ENCODE assay signal across 23 cellular contexts in genomic region chr2:42921162-42921550, GRCh38.
DNase-seq lines count a peak whose midpoint lies in the region; ATAC-seq, FAIRE-seq and TF ChIP-seq lines count a peak whose summit lies in the region.
"Had no signal": no experiment of that assay in that cellular context is flagged by ENCODE, and none has a peak within 500 bp of the region (broad histone marks: within the 10 kb centered on the region; RNA-seq: fewer than 3 reads in every experiment).

No MANE protein-coding gene starts in this region.

- H3K4me3 Mint-ChIP-seq in brain (peak overlapping the region in 2 of 5 experiments; percentile 2 to 13), neural progenitor cell (peak overlapping the region; percentile 24)
- H3K4me3 Mint-ChIP-seq: B cell; IgD-negative memory B cell; immature natural killer cell; stimulated activated effector memory CD8-positive, alpha-beta T cell treated with anti-CD3 and anti-CD28 coated beads, Interleukin-12 subunit alpha, Interleukin-12 subunit beta, amount 100 ng/mL, for 72 hours; T-helper 17 cell had no signal

- H3K36me3 Mint-ChIP-seq in brain (no peaks in the 10 kb centered on the region), neural progenitor cell (no peaks in the 10 kb centered on the region)
- H3K36me3 Mint-ChIP-seq: immature natural killer cell; stimulated activated effector memory CD8-positive, alpha-beta T cell treated with anti-CD3 and anti-CD28 coated beads, Interleukin-12 subunit alpha, Interleukin-12 subunit beta, amount 100 ng/mL, for 72 hours had no signal

- WGBS in small intestine, 3 donors = 61 to 73% (median 69%) methylated on average over 3 of the region's 3 CpGs

- FAIRE-seq in small intestine (lab: Jason Lieb, UNC) = no peak

- CTCF ChIA-PET in HEK293 (lab: Yijun Ruan, JAX) = interaction anchor here (0.5 to 1.5 kb wide), 5 partner anchors 10 to 620 kb away, joined by 3 to 4 read pairs (median 4); no protein-coding TSS in a partner anchor

- ATAC-seq in thoracic aorta (ENCODE audit: insufficient number of reproducible peaks, low FRiP score, low read depth) = no peak
- no peak for ATAC-seq in HG03139 (IDR thresholded peaks at IDR 0.05; ENCODE audit: unreplicated experiment)
- ATAC-seq: mucosa of descending colon; stimulated activated effector memory CD8-positive, alpha-beta T cell treated with anti-CD3 and anti-CD28 coated beads, Interleukin-12 subunit alpha, Interleukin-12 subunit beta, amount 100 ng/mL, for 72 hours; T-helper 17 cell had no signal

- no peaks in the 10 kb centered on the region for H4K20me1 ChIP-seq in neural progenitor cell (ENCODE audit: low read depth)

- DNase-seq in neural progenitor cell (ENCODE audit: low spot score) = no peak
- DNase-seq in thoracic aorta (ENCODE audit: low spot score) = no peak
- DNase-seq in NCI-H2196 treated with DMSO at 0.1 percent for 48 hours (lab: John Stamatoyannopoulos, UW; ENCODE audit: unreplicated experiment) = no peak
- DNase-seq in small intestine = no peak
- DNase-seq: activated CD4-positive, alpha-beta T cell treated with anti-CD3 and anti-CD28 coated beads, Interleukin-2, amount 50 U/mL, for 48 hours; activated effector memory CD4-positive, alpha-beta T cell treated with anti-CD3 and anti-CD28 coated beads, Interleukin-2, amount 50 U/mL, for 16 hours; COR-L47; immature natural killer cell; mucosa of descending colon; NCI-H2171 treated with DMSO at 0.1 percent for 48 hours; NCI-H774; SJCRH30; T-helper 17 cell; thyroid gland had no signal

- H3K4me3 ChIP-seq in HEK293 (ENCODE audit: low read depth, low read length) (no peak overlapping the region), neural progenitor cell (no peak overlapping the region), thoracic aorta (no peak overlapping the region), small intestine (ENCODE audit: low read depth in 1 of 2, low read length in 2 of 2) (no peak overlapping the region)
- H3K4me3 ChIP-seq: cardiac muscle cell, dorsolateral prefrontal cortex, mucosa of descending colon, right atrium auricular region, SJCRH30, thyroid gland had no signal

- TF ChIP-seq CTCF in HEK293 (tag by site-specific recombination; IDR thresholded peaks at IDR 0.05) = peak; percentile 54; the same call in 1 of the 2 replicates
- no peak for TF ChIP-seq CTCF in brain (conservative IDR thresholded peaks at IDR 0.05)
- no peak for TF ChIP-seq CTCF in neural progenitor cell (IDR thresholded peaks at IDR 0.05)
- no peak for TF ChIP-seq CTCF in thoracic aorta (IDR thresholded peaks at IDR 0.05)

- peaks cover 45% of the 10 kb centered on the region for H3K27me3 Mint-ChIP-seq in brain
- peaks cover 13% of the 10 kb centered on the region for H3K27me3 Mint-ChIP-seq in neural progenitor cell (ENCODE audit: insufficient read depth, low read depth)

- no peak overlapping the region for H3K4me2 ChIP-seq in neural progenitor cell

- peaks cover 47% of the 10 kb centered on the region for H3F3A ChIP-seq in neural progenitor cell (ENCODE audit: low read depth)

- H2AFZ ChIP-seq in neural progenitor cell (replicated peaks) = no peak overlapping the region

- H3K27ac Mint-ChIP-seq in brain (peak overlapping the region in 3 of 5 experiments; percentile 64 to 100 (median 98)), neural progenitor cell (peak overlapping the region; percentile 87)
- H3K27ac Mint-ChIP-seq: B cell; IgD-negative memory B cell; immature natural killer cell; stimulated activated effector memory CD8-positive, alpha-beta T cell treated with anti-CD3 and anti-CD28 coated beads, Interleukin-12 subunit alpha, Interleukin-12 subunit beta, amount 100 ng/mL, for 72 hours; T-helper 17 cell had no signal

- no peaks in the 10 kb centered on the region for H3K9me3 ChIP-seq in HEK293 (ENCODE audit: control insufficient read depth, insufficient read depth, low read depth, low read length)
- H3K9me3 ChIP-seq in neural progenitor cell (ENCODE audit: low read depth) = no peaks in the 10 kb centered on the region
- H3K9me3 ChIP-seq in thoracic aorta = no peaks in the 10 kb centered on the region
- no peaks in the 10 kb centered on the region for H3K9me3 ChIP-seq in small intestine (ENCODE audit: control insufficient read depth, low read depth)
- H3K9me3 ChIP-seq: mucosa of descending colon, right atrium auricular region, SJCRH30, thyroid gland had no signal

- H3K4me1 ChIP-seq in HEK293 (ENCODE audit: control insufficient read depth, insufficient read depth, low read length) (no peaks in the 10 kb centered on the region; the same call in 1 of the 2 replicates), neural progenitor cell (peaks cover 67% of the 10 kb centered on the region), thoracic aorta (ENCODE audit: control insufficient read depth in 1 of 2, low read depth in 2 of 2) (peaks cover 42 to 58% of the 10 kb centered on the region in 2 donors), small intestine (ENCODE audit: control insufficient read depth in 2 of 2, insufficient read depth in 1 of 2, low read depth in 1 of 2, low read length in 1 of 2) (peaks cover 10 to 17% of the 10 kb centered on the region in 2 donors)

- peaks cover 0 to under 1% (median 0%) of the 10 kb centered on the region in 5 experiments for H3K9me3 Mint-ChIP-seq in brain
- H3K9me3 Mint-ChIP-seq in neural progenitor cell = peaks cover 2% of the 10 kb centered on the region
- H3K9me3 Mint-ChIP-seq: immature natural killer cell; stimulated activated effector memory CD8-positive, alpha-beta T cell treated with anti-CD3 and anti-CD28 coated beads, Interleukin-12 subunit alpha, Interleukin-12 subunit beta, amount 100 ng/mL, for 72 hours had no signal

- POLR2A ChIA-PET in HEK293 (lab: Yijun Ruan, JAX) = no interaction called here

- H3K27ac ChIP-seq in HEK293 (ENCODE audit: extremely low read depth, low read depth, low read length) (no peak overlapping the region), neural progenitor cell (no peak overlapping the region), thoracic aorta (peak overlapping the region; percentile 93 to 99), small intestine (ENCODE audit: low read depth in 1 of 2, low read length in 1 of 2) (no peak overlapping the region)
- H3K27ac ChIP-seq: cardiac muscle cell, dorsolateral prefrontal cortex, SJCRH30 had no signal

- no peaks in the 10 kb centered on the region for H3K36me3 ChIP-seq in HEK293 (ENCODE audit: control insufficient read depth in 2 of 2, insufficient read depth in 1 of 2, low read length in 2 of 2)
- no peaks in the 10 kb centered on the region for H3K36me3 ChIP-seq in neural progenitor cell
- no peaks in the 10 kb centered on the region for H3K36me3 ChIP-seq in thoracic aorta
- H3K36me3 ChIP-seq in small intestine (ENCODE audit: control insufficient read depth in 2 of 2, insufficient read depth in 2 of 2, low read length in 2 of 2) = no peaks in the 10 kb centered on the region
- H3K36me3 ChIP-seq: cardiac muscle cell, right atrium auricular region, SJCRH30, thyroid gland had no signal

- peaks cover 73% of the 10 kb centered on the region for H3K4me1 Mint-ChIP-seq in brain
- peaks cover 72% of the 10 kb centered on the region for H3K4me1 Mint-ChIP-seq in neural progenitor cell
- H3K4me1 Mint-ChIP-seq: B cell, immature natural killer cell had no signal

- H3K79me2 ChIP-seq in neural progenitor cell (ENCODE audit: low read depth) = no peaks in the 10 kb centered on the region

- no peak overlapping the region for H3K9ac ChIP-seq in neural progenitor cell

- H3K27me3 ChIP-seq in neural progenitor cell = no peaks in the 10 kb centered on the region
- no peaks in the 10 kb centered on the region for H3K27me3 ChIP-seq in thoracic aorta (replicated peaks; ENCODE audit: insufficient read depth)
- H3K27me3 ChIP-seq in small intestine (ENCODE audit: control insufficient read depth in 2 of 2, insufficient read depth in 2 of 2, low read length in 2 of 2) = no peaks in the 10 kb centered on the region
- H3K27me3 ChIP-seq: cardiac muscle cell, dorsolateral prefrontal cortex, right atrium auricular region, SJCRH30, thyroid gland had no signal

TF ChIP-seq in HEK293, 187 proteins besides CTCF, POLR2A, EP300 and RAD21 (continues in another document):
- no peak for TF ChIP-seq ZNF629 (tag by site-specific recombination; IDR thresholded peaks at IDR 0.05)
- no peak for TF ChIP-seq ZNF449 (tag by site-specific recombination; IDR thresholded peaks at IDR 0.05)
- TF ChIP-seq ZNF558 (tag by site-specific recombination; IDR thresholded peaks at IDR 0.05) = no peak
- TF ChIP-seq SP2 (tag by site-specific recombination; IDR thresholded peaks at IDR 0.05) = no peak
- no peak for TF ChIP-seq ZFP69B (tag by site-specific recombination; IDR thresholded peaks at IDR 0.05)

Comparison
In these comparisons a context has a peak if more than half of its experiments do, and no peak if none do; other contexts are left out.
1. H3K27ac ChIP-seq: peak in thoracic aorta (2 of 2); none in HEK293 (single experiment), neural progenitor cell (single experiment) and small intestine (0 of 2).